ENCODE assay signal across 1 cellular context in genomic region chr17:76074390-76075363, GRCh38.
A peak's percentile ranks its signal among the peaks of the same experiment; 100 is the strongest.
TF ChIP-seq lines count a peak whose summit lies in the region.

Gene GALR2, plus strand, starts transcription at chr17:76074781. Its CDS starts 103 bp downstream, at chr17:76074884.

TF ChIP-seq in HepG2, 621 proteins besides CTCF, POLR2A, EP300 and RAD21 (continued from another document and continues in another):
- TF ChIP-seq PCBP1 (IDR thresholded peaks at IDR 0.05; ENCODE audit: borderline replicate concordance, low read depth, low read length): no peak
- TF ChIP-seq ZNF770 (CRISPR knock-in tag; IDR thresholded peaks at IDR 0.05): no peak
- no peak for TF ChIP-seq NFKBIZ (CRISPR knock-in tag; IDR thresholded peaks at IDR 0.05)
- TF ChIP-seq ZBTB38 (CRISPR knock-in tag; IDR thresholded peaks at IDR 0.05): no peak
- TF ChIP-seq NCOR1 (IDR thresholded peaks at IDR 0.05; ENCODE audit: borderline replicate concordance, low read length): no peak
- peak; percentile 61 for TF ChIP-seq ZNF605 (CRISPR knock-in tag; IDR thresholded peaks at IDR 0.05)
- TF ChIP-seq SRY (CRISPR knock-in tag; IDR thresholded peaks at IDR 0.05): no peak; the same call in 1 of the 2 replicates
- TF ChIP-seq MAX (IDR thresholded peaks at IDR 0.05): peak; percentile 26
- no peak for TF ChIP-seq SRSF4 (IDR thresholded peaks at IDR 0.05; ENCODE audit: low read depth, low read length, poor library complexity, severe bottlenecking)
- 0 out of 2 replicates have a peak, but pooled peaks have one; percentile 2 for TF ChIP-seq ZNF609 (CRISPR knock-in tag; IDR thresholded peaks at IDR 0.05; ENCODE audit: borderline replicate concordance)
- TF ChIP-seq UBTF (CRISPR knock-in tag; IDR thresholded peaks at IDR 0.05): peak; percentile 67
- no peak for TF ChIP-seq ZNF552 (CRISPR knock-in tag; IDR thresholded peaks at IDR 0.05; ENCODE audit: borderline replicate concordance)
- no peak for TF ChIP-seq BRF2 (CRISPR knock-in tag; IDR thresholded peaks at IDR 0.05)
- peak; percentile 21; the same call in 1 of the 2 replicates for TF ChIP-seq THAP9 (CRISPR knock-in tag; IDR thresholded peaks at IDR 0.05; ENCODE audit: borderline replicate concordance)
- no peak for TF ChIP-seq SKIL (CRISPR knock-in tag; IDR thresholded peaks at IDR 0.05; ENCODE audit: borderline replicate concordance)
- TF ChIP-seq ZNF878 (CRISPR knock-in tag; IDR thresholded peaks at IDR 0.05): no peak
- peak; percentile 18; the same call in 1 of the 2 replicates for TF ChIP-seq ZGPAT (CRISPR knock-in tag; IDR thresholded peaks at IDR 0.05)
- no peak for TF ChIP-seq HIC2 (CRISPR knock-in tag; IDR thresholded peaks at IDR 0.05; ENCODE audit: low read depth)
- no peak for TF ChIP-seq ZKSCAN8 (CRISPR knock-in tag; IDR thresholded peaks at IDR 0.05; ENCODE audit: borderline replicate concordance)
- no peak for TF ChIP-seq ZNF644 (CRISPR knock-in tag; IDR thresholded peaks at IDR 0.05; ENCODE audit: low read depth)
- no peak for TF ChIP-seq E2F5 (CRISPR knock-in tag; conservative IDR thresholded peaks at IDR 0.05)
- no peak for TF ChIP-seq ZNF652 (CRISPR knock-in tag; IDR thresholded peaks at IDR 0.05; ENCODE audit: borderline replicate concordance, low read depth)
- peak; percentile 49; the same call in 1 of the 2 replicates for TF ChIP-seq ZNF430 (CRISPR knock-in tag; IDR thresholded peaks at IDR 0.05)
- no peak for TF ChIP-seq PRDM4 (CRISPR knock-in tag; IDR thresholded peaks at IDR 0.05; ENCODE audit: borderline replicate concordance)
- peak; percentile 25; the same call in 1 of the 2 replicates for TF ChIP-seq HIVEP1 (CRISPR knock-in tag; IDR thresholded peaks at IDR 0.05)
- TF ChIP-seq TARDBP (CRISPR knock-in tag; IDR thresholded peaks at IDR 0.05): no peak
- TF ChIP-seq NFATC3 (CRISPR knock-in tag; IDR thresholded peaks at IDR 0.05): no peak
- no peak for TF ChIP-seq MIER3 (CRISPR knock-in tag; IDR thresholded peaks at IDR 0.05; ENCODE audit: borderline replicate concordance)
- TF ChIP-seq ZFP1 (CRISPR knock-in tag; IDR thresholded peaks at IDR 0.05): no peak
- no peak for TF ChIP-seq TSC22D2 (CRISPR knock-in tag; IDR thresholded peaks at IDR 0.05; ENCODE audit: borderline replicate concordance)
- no peak for TF ChIP-seq KLF16 (CRISPR knock-in tag; IDR thresholded peaks at IDR 0.05)
